25 cellular contexts compared by ENCODE assay signal in genomic region chr3:74409066-74409465, GRCh38.
"Had no signal": no experiment of that assay in that cellular context is flagged by ENCODE, and none has a peak within 500 bp of the region (broad histone marks: within the 10 kb centered on the region; RNA-seq: fewer than 3 reads in every experiment).

No MANE protein-coding gene starts in this region.

- H2AFZ ChIP-seq: neural progenitor cell, parathyroid adenoma had no signal

- H3K4me2 ChIP-seq: neural progenitor cell had no signal

- DNase-seq: dorsolateral prefrontal cortex; effector CD4-positive, alpha-beta T cell; erythroblast; esophagus squamous epithelium; foreskin melanocyte; glutamatergic neuron; heart right ventricle; hippocampal formation; mesenchymal stem cell; naive thymus-derived CD4-positive, alpha-beta T cell; sigmoid colon; stimulated activated CD4-positive, alpha-beta T cell treated with anti-CD3 and anti-CD28 coated beads, Interleukin-2, amount 100 ng/mL, for 24 hours; stimulated activated CD4-positive, alpha-beta T cell treated with anti-CD3 and anti-CD28 coated beads, Interleukin-4, amount 100 ng/mL, for 24 hours; stimulated activated naive CD8-positive, alpha-beta T cell treated with anti-CD3 and anti-CD28 coated beads, Interleukin-15, Interleukin-2, amounts not matched to agents 100 U/mL and 50 U/mL, for 24 hours; substantia nigra; testis; tibial artery had no signal

- H3K36me3 ChIP-seq: esophagus squamous epithelium, heart right ventricle, neural progenitor cell, right atrium auricular region, sigmoid colon, tibial artery had no signal

- H3K27me3 ChIP-seq: dorsolateral prefrontal cortex, esophagus squamous epithelium, heart right ventricle, neural progenitor cell, right atrium auricular region, sigmoid colon, testis, tibial artery had no signal

- H3K79me2 ChIP-seq: parathyroid adenoma had no signal

- H3K4me3 ChIP-seq: dorsolateral prefrontal cortex, esophagus squamous epithelium, heart right ventricle, lung, neural progenitor cell, right atrium auricular region, sigmoid colon, testis, tibial artery had no signal

- H3K27ac ChIP-seq: dorsolateral prefrontal cortex, esophagus squamous epithelium, heart right ventricle, neural progenitor cell, parathyroid adenoma, right atrium auricular region, sigmoid colon, testis, tibial artery had no signal

- H3K9me3 ChIP-seq: esophagus squamous epithelium, right atrium auricular region, testis, tibial artery had no signal

- H3K4me1 ChIP-seq: esophagus squamous epithelium, heart right ventricle, neural progenitor cell, parathyroid adenoma, right atrium auricular region, sigmoid colon, testis, tibial artery had no signal

- ATAC-seq: heart right ventricle; left lobe of liver; naive thymus-derived CD4-positive, alpha-beta T cell; stimulated activated effector memory CD8-positive, alpha-beta T cell treated with anti-CD3 and anti-CD28 coated beads, Interleukin-12 subunit alpha, Interleukin-12 subunit beta, amount 100 ng/mL, for 72 hours; stimulated activated naive CD8-positive, alpha-beta T cell treated with anti-CD3 and anti-CD28 coated beads, Interleukin-15, Interleukin-2, amounts not matched to agents 100 U/mL and 50 U/mL, for 24 hours had no signal

- FAIRE-seq: colon, islet of Langerhans had no signal

- H3K9ac ChIP-seq: neural progenitor cell, parathyroid adenoma had no signal
